1 cellular context compared by ENCODE assay signal in genomic region chr3:100073555-100074307, GRCh38.
TF ChIP-seq lines count a peak whose summit lies in the region.

No MANE protein-coding gene starts in this region.

TF ChIP-seq in GM23338, 12 proteins besides CTCF, POLR2A, EP300 and RAD21 (continued from another document):
- no peak for TF ChIP-seq ETS1 (IDR thresholded peaks at IDR 0.05)
- TF ChIP-seq STAT1 (IDR thresholded peaks at IDR 0.05; ENCODE audit: unreplicated experiment) = no peak
